Comparison of ENCODE assay signal across 23 cellular contexts in genomic region chr17:75564195-75564594, GRCh38. TPM values are rescaled to one million over a fixed set of nuclear protein-coding genes. Genes with fewer than 3 reads are reported as not detected.
A peak's percentile ranks its signal among the peaks of the same experiment; 100 is the strongest.
DNase-seq lines count a peak whose midpoint lies in the region; ATAC-seq, FAIRE-seq and TF ChIP-seq lines count a peak whose summit lies in the region.
"Had no signal": no experiment of that assay in that cellular context is flagged by ENCODE, and none has a peak within 500 bp of the region (broad histone marks: within the 10 kb centered on the region; RNA-seq: fewer than 3 reads in every experiment).

No MANE protein-coding gene starts in this region.

- no peak overlapping the region for H4K5ac ChIP-seq in IMR-90 (ENCODE audit: low read depth, low read length)

- WGBS in IMR-90 (ENCODE audit: extremely low coverage in 2 of 2, insufficient read length in 1 of 2), 2 experiments = 84% methylated on average over 8 of the region's 11 CpGs; no CpG with 5 or more reads in 1 of the 2 experiments
- 95 to 100% methylated on average over 4 to 7 of the region's 11 CpGs for WGBS in esophagus squamous epithelium, 2 donors

- no peak overlapping the region for H2AK5ac ChIP-seq in IMR-90 (ENCODE audit: low read depth, low read length)

- H3K18ac ChIP-seq in IMR-90 (ENCODE audit: low read depth, low read length) = no peak overlapping the region

- H2BK120ac ChIP-seq in IMR-90 (ENCODE audit: low read depth, low read length) = no peak overlapping the region

- H3K9me3 ChIP-seq in IMR-90 (ENCODE audit: control insufficient read depth, insufficient read depth, low read length) (no peaks in the 10 kb centered on the region), esophagus squamous epithelium (no peaks in the 10 kb centered on the region)
- H3K9me3 ChIP-seq: A549; BLaER1 treated with 17β-estradiol and CSF1 and Interleukin-3, amounts not matched to agents 10 nM and 100 nM; Caco-2 had no signal

- BruUV-seq in IMR-90 (replicated peaks; lab: Mats Ljungman, UMichigan) = no TSS peak

- H3K79me1 ChIP-seq in IMR-90 (ENCODE audit: low read depth in 1 of 2, low read length in 2 of 2) = no peaks in the 10 kb centered on the region

- H3K27me3 ChIP-seq in IMR-90 (ENCODE audit: control insufficient read depth, insufficient read depth, low read length) (peaks cover 35% of the 10 kb centered on the region), esophagus squamous epithelium (no peaks in the 10 kb centered on the region), GM23338 (ENCODE audit: insufficient read depth) (no peaks in the 10 kb centered on the region)
- H3K27me3 ChIP-seq: BLaER1 treated with 17β-estradiol and CSF1 and Interleukin-3, amounts not matched to agents 10 nM and 100 nM had no signal

- no peak overlapping the region for H3K4ac ChIP-seq in IMR-90 (ENCODE audit: low read depth, low read length)

- H3F3A ChIP-seq in GM23338 (replicated peaks; ENCODE audit: low read depth) = no peaks in the 10 kb centered on the region

- intact Hi-C loops in IMR-90 (cut with micrococcal nuclease) (no loop called here), esophagus squamous epithelium (cut with DNase I) (no loop called here)

- H3K36me3 ChIP-seq in IMR-90 (ENCODE audit: control insufficient read depth, insufficient read depth, low read length) = no peaks in the 10 kb centered on the region
- peaks cover 4 to 90% (median 18%) of the 10 kb centered on the region in 3 donors for H3K36me3 ChIP-seq in esophagus squamous epithelium
- no peaks in the 10 kb centered on the region; the same call in 1 of the 2 replicates for H3K36me3 ChIP-seq in GM23338 (ENCODE audit: insufficient read depth)

- H3K4me3 Mint-ChIP-seq in chondrocyte (ENCODE audit: unreplicated experiment) = no peak overlapping the region
- no peak overlapping the region for H3K4me3 Mint-ChIP-seq in GM23338
- H3K4me3 Mint-ChIP-seq: CD4-positive, CD25-positive, alpha-beta regulatory T cell; CD8-positive, alpha-beta memory T cell; HFFc6 had no signal

- H3K9me3 Mint-ChIP-seq in chondrocyte (ENCODE audit: low read depth) = no peaks in the 10 kb centered on the region
- no peaks in the 10 kb centered on the region for H3K9me3 Mint-ChIP-seq in GM23338
- H3K9me3 Mint-ChIP-seq: CD4-positive, CD25-positive, alpha-beta regulatory T cell; CD8-positive, alpha-beta memory T cell; HFFc6 had no signal

- H3K27ac ChIP-seq in C4-2B = peak overlapping the region; percentile 63
- H3K27ac ChIP-seq in IMR-90 (ENCODE audit: insufficient read depth, low read length) = no peak overlapping the region
- H3K27ac ChIP-seq in esophagus squamous epithelium = peak overlapping the region in 3 of 4 donors; percentile 9 to 57 (median 50)
- H3K27ac ChIP-seq in GM23338 (ENCODE audit: low read depth) = no peak overlapping the region
- H3K27ac ChIP-seq: BLaER1 treated with 17β-estradiol and CSF1 and Interleukin-3, amounts not matched to agents 10 nM and 100 nM; GM23248; HL-60 had no signal

- H4K91ac ChIP-seq in IMR-90 (ENCODE audit: insufficient read depth, low read depth, low read length) = no peak overlapping the region

- ATAC-seq in IMR-90 (ENCODE audit: low read depth) (no peak), GM23338 (no peak)

- POLR2A ChIA-PET in IMR-90 (lab: Charles Lee; ENCODE audit: unreplicated experiment) = no interaction called here

- H3K9ac ChIP-seq in IMR-90 (ENCODE audit: low read depth, low read length) = no peak overlapping the region
- H3K9ac ChIP-seq: GM23248 had no signal

- dilution Hi-C loops in IMR-90 (cut with HindIII; ENCODE audit: low sequenced_read_pairs, unreplicated experiment) = no loop called here

- TF ChIP-seq RAD21 in IMR-90 (IDR thresholded peaks at IDR 0.05; ENCODE audit: low read length) = no peak

- H3K14ac ChIP-seq in IMR-90 (replicated peaks; ENCODE audit: low read depth, low read length) = no peak overlapping the region

- H3K4me3 ChIP-seq in IMR-90 (ENCODE audit: insufficient read depth, low read depth, low read length) (no peak overlapping the region), esophagus squamous epithelium (no peak overlapping the region), GM23338 (no peak overlapping the region)
- H3K4me3 ChIP-seq: A549; BLaER1 treated with 17β-estradiol and CSF1 and Interleukin-3, amounts not matched to agents 10 nM and 100 nM; GM23248 had no signal

- H2BK15ac ChIP-seq in IMR-90 (ENCODE audit: low read depth, low read length) = no peak overlapping the region

- peak; percentile 59 for FAIRE-seq in urothelium cell line (lab: Jason Lieb, UNC)
- FAIRE-seq: A549, D721Med, G401.6, GM12891, GM19239, H54 had no signal

- no peak overlapping the region for H2BK5ac ChIP-seq in IMR-90 (ENCODE audit: low read depth, low read length, poor library complexity, severe bottlenecking)

- H3K23ac ChIP-seq in IMR-90 (ENCODE audit: low read depth, low read length) = no peak overlapping the region

- no peak overlapping the region for H2AK9ac ChIP-seq in IMR-90 (replicated peaks; ENCODE audit: low read depth, low read length, poor library complexity)

- peak overlapping the region; percentile 11 for H2AFZ ChIP-seq in IMR-90 (replicated peaks; ENCODE audit: low read length, poor library complexity)
- no peak overlapping the region for H2AFZ ChIP-seq in GM23338
- H2AFZ ChIP-seq: GM23248 had no signal

- no peak for DNase-seq in IMR-90
- no peak for DNase-seq in esophagus squamous epithelium (lab: John Stamatoyannopoulos, UW)
- no peak for DNase-seq in urothelium cell line (ENCODE audit: low spot score)
- no peak for DNase-seq in COLO829 (ENCODE audit: low spot score)
- no peak for DNase-seq in chondrocyte (ENCODE audit: low spot score)
- DNase-seq in GM23338 (ENCODE audit: low spot score) = no peak
- DNase-seq: Caco-2; CD4-positive, CD25-positive, alpha-beta regulatory T cell; CD8-positive, alpha-beta memory T cell; GM23248; HCEC 1CT; HFFc6; KG1 had no signal

- TF ChIP-seq POLR2A in IMR-90 (IDR thresholded peaks at IDR 0.05; ENCODE audit: low read depth, low read length) (no peak), esophagus squamous epithelium (IDR thresholded peaks at IDR 0.05) (no peak)

- no peak overlapping the region for H4K8ac ChIP-seq in IMR-90 (ENCODE audit: low read depth in 2 of 2, low read length in 2 of 2)

- H3K79me2 ChIP-seq in GM23338 (replicated peaks; ENCODE audit: insufficient read depth) = no peaks in the 10 kb centered on the region

- no peak for TF ChIP-seq CTCF in C4-2B (conservative IDR thresholded peaks at IDR 0.05)
- TF ChIP-seq CTCF in IMR-90 (conservative IDR thresholded peaks at IDR 0.05; ENCODE audit: low read depth, low read length) = no peak
- TF ChIP-seq CTCF in esophagus squamous epithelium (IDR thresholded peaks at IDR 0.05) = no peak
- no peak for TF ChIP-seq CTCF in chondrocyte (IDR thresholded peaks at IDR 0.05)
- TF ChIP-seq CTCF in GM23338 (conservative IDR thresholded peaks at IDR 0.05; ENCODE audit: low read depth in 2 of 2) = no peak

- in situ Hi-C loops in IMR-90 (cut with MboI; ENCODE audit: low sequenced_read_pairs) = no loop called here

- H4K20me1 ChIP-seq in IMR-90 (ENCODE audit: insufficient read depth, low read length) (no peaks in the 10 kb centered on the region), GM23338 (replicated peaks; ENCODE audit: insufficient read depth) (no peaks in the 10 kb centered on the region)
- H4K20me1 ChIP-seq: BLaER1 treated with 17β-estradiol and CSF1 and Interleukin-3, amounts not matched to agents 10 nM and 100 nM had no signal

- H3K4me2 ChIP-seq in IMR-90 (ENCODE audit: low read depth, low read length) (no peak overlapping the region), GM23338 (no peak overlapping the region)
- H3K4me2 ChIP-seq: BLaER1 treated with 17β-estradiol and CSF1 and Interleukin-3, amounts not matched to agents 10 nM and 100 nM had no signal

- peaks cover 1% of the 10 kb centered on the region; the same call in 1 of the 2 replicates for H3K4me1 ChIP-seq in IMR-90 (ENCODE audit: control insufficient read depth, insufficient read depth, low read length)
- peaks cover 0 to 23% (median 0%) of the 10 kb centered on the region in 3 donors for H3K4me1 ChIP-seq in esophagus squamous epithelium
- H3K4me1 ChIP-seq in GM23338 (ENCODE audit: insufficient read depth) = no peaks in the 10 kb centered on the region

- H3K36me3 Mint-ChIP-seq in chondrocyte (ENCODE audit: low read depth) = no peaks in the 10 kb centered on the region
- H3K36me3 Mint-ChIP-seq in GM23338 (ENCODE audit: low read depth) = no peaks in the 10 kb centered on the region

- H3K4me1 Mint-ChIP-seq in chondrocyte (ENCODE audit: low read depth) (peaks cover 6% of the 10 kb centered on the region), GM23338 (no peaks in the 10 kb centered on the region)
- H3K4me1 Mint-ChIP-seq: CD8-positive, alpha-beta memory T cell had no signal

- H3K9me2 ChIP-seq in GM23338 (ENCODE audit: insufficient read depth) = no peaks in the 10 kb centered on the region

- H2BK20ac ChIP-seq in IMR-90 (ENCODE audit: low read depth, low read length) = no peak overlapping the region

- H3K27me3 Mint-ChIP-seq in chondrocyte (ENCODE audit: low read depth) (peaks cover 7% of the 10 kb centered on the region), GM23338 (ENCODE audit: insufficient read depth, low read depth, poor library complexity) (peaks cover 2% of the 10 kb centered on the region)
- H3K27me3 Mint-ChIP-seq: CD4-positive, CD25-positive, alpha-beta regulatory T cell; CD8-positive, alpha-beta memory T cell had no signal

- CTCF ChIA-PET in IMR-90 (lab: Yijun Ruan, JAX) = no interaction called here

- no peaks in the 10 kb centered on the region for H3K9me1 ChIP-seq in IMR-90 (ENCODE audit: insufficient read depth, low read length)

- H3K27ac Mint-ChIP-seq in chondrocyte (ENCODE audit: unreplicated experiment) (no peak overlapping the region), GM23338 (no peak overlapping the region)
- H3K27ac Mint-ChIP-seq: CD4-positive, CD25-positive, alpha-beta regulatory T cell; CD8-positive, alpha-beta memory T cell; HFFc6 had no signal

- no peak overlapping the region for H3K56ac ChIP-seq in IMR-90 (ENCODE audit: extremely low read depth, insufficient read depth, low read length)

RNA-seq across cellular contexts. Expression of gene MYO15B, which starts 23.4 kb away (rescaled TPM):
- total RNA-seq in IMR-90 (2012; rRNA removed) = 0.18 TPM in 1 of 2 replicates, not detected in the other
- 0.43 and 0.65 TPM in 2 replicates for polyA plus RNA-seq in IMR-90 (2012; rRNA removed)
- 0.06 and 0.22 TPM in 2 replicates for polyA plus RNA-seq in IMR-90 (2012; cell fraction: cytosol; rRNA removed)
- 6.8 and 8.7 TPM in 2 replicates for polyA plus RNA-seq in IMR-90 (2012; cell fraction: nucleus; rRNA removed; ENCODE audit: low replicate concordance)
- 10 to 100 TPM in 2 of 4 donors, 1 to 10 TPM in 2; 6.3 to 60.7 (median 10.4) TPM for total RNA-seq in esophagus squamous epithelium
- total RNA-seq in chondrocyte = 15.9 to 20.9 TPM (median 16.0 TPM) in 3 replicates
- 7.2 and 12.4 TPM in 2 replicates for total RNA-seq in GM23338 (2014; rRNA removed; shearing (Covaris generic))
- polyA plus RNA-seq in GM23338 (2016; fragmentation: Nextera tagmentation; extraction: Ambion mirVana) = 3.8 and 6.6 TPM in 2 replicates

RNA-seq across cellular contexts. Expression of gene LLGL2, which starts 38.7 kb away (rescaled TPM):
- total RNA-seq in IMR-90 (2012; rRNA removed) (0.54 and 0.56 TPM in 2 replicates), esophagus squamous epithelium (100 to 1,000 TPM in 1 of 4 donors, 10 to 100 TPM in 3; 40.0 to 101 (median 67.3) TPM), chondrocyte (1.4 to 1.8 TPM (median 1.5 TPM) in 3 replicates)
- polyA plus RNA-seq in IMR-90 (2012; rRNA removed) (0.53 and 0.72 TPM in 2 replicates), GM23338 (2016; fragmentation: Nextera tagmentation; extraction: Ambion mirVana) (62.5 and 71.9 TPM in 2 replicates)
- polyA plus RNA-seq in IMR-90 (2012; cell fraction: cytosol; rRNA removed) = 1.2 and 1.6 TPM in 2 replicates
- 2.0 and 4.5 TPM in 2 replicates for polyA plus RNA-seq in IMR-90 (2012; cell fraction: nucleus; rRNA removed; ENCODE audit: low replicate concordance)
- total RNA-seq in GM23338 (2014; rRNA removed; shearing (Covaris generic)) = 63.9 and 78.5 TPM in 2 replicates
- total RNA-seq: GM23248, HT1080 had no signal
- polyA plus RNA-seq: GM23248 had no signal

RNA-seq across cellular contexts. Expression of gene TSEN54, which starts 47.9 kb away (rescaled TPM):
- total RNA-seq in IMR-90 (2012; rRNA removed) (6.4 and 7.2 TPM in 2 replicates), esophagus squamous epithelium (10 to 100 TPM; 18.3 to 33.2 (median 23.1) TPM), chondrocyte (11.0 to 14.6 TPM (median 12.2 TPM) in 3 replicates)
- polyA plus RNA-seq in IMR-90 (2012; rRNA removed) (14.9 and 16.2 TPM in 2 replicates), GM23338 (2016; fragmentation: Nextera tagmentation; extraction: Ambion mirVana) (45.9 and 48.2 TPM in 2 replicates)
- polyA plus RNA-seq in IMR-90 (2012; cell fraction: cytosol; rRNA removed) = 9.8 and 14.7 TPM in 2 replicates
- polyA plus RNA-seq in IMR-90 (2012; cell fraction: nucleus; rRNA removed; ENCODE audit: low replicate concordance) = 37.4 and 62.8 TPM in 2 replicates
- 61.9 and 62.5 TPM in 2 replicates for total RNA-seq in GM23338 (2014; rRNA removed; shearing (Covaris generic))

RNA-seq across cellular contexts. Expression of gene CASKIN2, which starts 48.9 kb away (rescaled TPM):
- total RNA-seq in IMR-90 (2012; rRNA removed) = 2.2 and 2.9 TPM in 2 replicates
- polyA plus RNA-seq in IMR-90 (2012; rRNA removed) = 6.9 and 7.5 TPM in 2 replicates
- 4.7 and 6.3 TPM in 2 replicates for polyA plus RNA-seq in IMR-90 (2012; cell fraction: cytosol; rRNA removed)
- 17.2 and 50.6 TPM in 2 replicates for polyA plus RNA-seq in IMR-90 (2012; cell fraction: nucleus; rRNA removed; ENCODE audit: low replicate concordance)
- 10 to 100 TPM in 3 of 4 donors, 1 to 10 TPM in 1; 9.5 to 12.2 (median 10.4) TPM for total RNA-seq in esophagus squamous epithelium
- total RNA-seq in chondrocyte = 27.1 to 30.4 TPM (median 30.3 TPM) in 3 replicates
- total RNA-seq in GM23338 (2014; rRNA removed; shearing (Covaris generic)) = 17.7 and 21.5 TPM in 2 replicates
- polyA plus RNA-seq in GM23338 (2016; fragmentation: Nextera tagmentation; extraction: Ambion mirVana) = 4.7 and 4.9 TPM in 2 replicates

Comparison
In these comparisons a context has a peak if more than half of its experiments do, and no peak if none do; other contexts are left out.
1. H3K27ac ChIP-seq: peak in C4-2B (single experiment) and esophagus squamous epithelium (3 of 4); none in IMR-90 (single experiment) and GM23338 (single experiment).
2. RNA of gene LLGL2, which starts 38.7 kb away (total RNA-seq): 63.9 to 78.5 TPM in GM23338 and 40.0 to 101 TPM in esophagus squamous epithelium; 1.4 to 1.8 TPM in chondrocyte and 0.54 to 0.56 TPM in IMR-90; every median in the first group is over 10 times any median in the second.